Comparison of ENCODE assay signal across 8 cellular contexts in the genomic region with DNA sequence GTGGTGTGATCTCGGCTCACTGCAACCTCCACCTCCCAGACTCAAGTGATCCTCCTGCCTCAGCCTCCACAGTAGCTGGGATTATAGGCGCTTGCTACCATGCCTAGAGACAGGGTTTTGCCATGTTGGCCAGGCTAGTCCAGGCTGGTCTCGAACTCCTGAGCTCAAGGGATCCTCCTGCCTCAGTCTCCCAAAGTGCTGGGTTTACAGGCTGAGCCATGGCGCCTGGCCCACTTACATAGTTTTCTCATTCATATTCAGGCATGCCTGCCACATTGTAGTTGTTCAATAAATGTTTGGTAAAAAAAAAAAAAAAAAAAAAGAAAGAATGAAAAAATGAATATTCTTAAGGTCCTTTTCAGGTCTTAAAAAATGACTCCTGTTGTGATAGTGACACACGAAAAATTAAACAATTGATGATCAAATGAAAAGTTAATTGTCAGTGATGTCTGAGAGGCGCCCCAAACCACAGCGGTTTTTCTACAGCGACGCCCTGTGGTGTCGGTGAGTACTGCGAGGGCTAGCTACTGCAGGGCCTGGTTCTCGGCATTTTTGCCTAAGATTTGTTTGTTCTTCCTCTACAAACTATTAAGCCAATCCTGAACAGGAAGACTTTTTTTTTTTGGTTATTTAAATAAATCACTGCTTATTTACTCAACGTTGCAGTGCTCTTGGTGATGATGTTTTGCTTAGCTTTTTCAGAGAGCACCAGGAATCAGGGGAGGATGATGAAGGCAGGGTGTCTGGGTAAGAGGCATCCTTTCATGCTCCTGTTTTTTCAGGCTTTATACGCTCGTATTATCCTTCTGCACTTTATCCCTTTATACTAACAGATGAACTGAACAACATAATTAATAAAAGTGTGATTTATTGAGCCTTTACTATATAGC.
DNase-seq lines count a peak whose midpoint lies in the region; ATAC-seq and TF ChIP-seq lines count a peak whose summit lies in the region.

No MANE protein-coding gene starts in this region.

- TF ChIP-seq CTCF in AG04449 (IDR thresholded peaks at IDR 0.05; ENCODE audit: insufficient read depth, low read length, missing control alignments) (peak; percentile 81), GM12874 (IDR thresholded peaks at IDR 0.05; ENCODE audit: insufficient read depth, low read depth, low read length) (peak; percentile 83), coronary artery (IDR thresholded peaks at IDR 0.05) (peak; percentile 72), lung (IDR thresholded peaks at IDR 0.05; ENCODE audit: control extremely low read depth, extremely low read depth) (no peak), transverse colon (IDR thresholded peaks at IDR 0.05) (peak; percentile 65 to 83 (median 77))

- H3K4me3 ChIP-seq in AG04449 (ENCODE audit: low read depth, low read length): no peak overlapping the region
- H3K4me3 ChIP-seq in coronary artery: no peak overlapping the region
- H3K4me3 ChIP-seq in lung: no peak overlapping the region
- no peak overlapping the region for H3K4me3 ChIP-seq in transverse colon

- TF ChIP-seq EP300 in transverse colon (IDR thresholded peaks at IDR 0.05; ENCODE audit: low read depth): no peak

- POLR2A ChIA-PET in AG04449 (lab: Yijun Ruan, JAX): no interaction called here

- peak; percentile 60 for ATAC-seq in HG02970 (IDR thresholded peaks at IDR 0.05; ENCODE audit: low FRiP score, unreplicated experiment)
- ATAC-seq in lung (ENCODE audit: insufficient read depth, low FRiP score): peak; percentile 72

- H3K36me3 ChIP-seq in lung (ENCODE audit: control insufficient read depth in 2 of 2, insufficient read depth in 2 of 2, low read length in 2 of 2) (no peaks in the 10 kb centered on the region), transverse colon (no peaks in the 10 kb centered on the region)

- CTCF ChIA-PET in AG04449 (lab: Yijun Ruan, JAX): interaction anchor here (0.6 to 7.1 kb wide), 40 partner anchors 8 to 1108 kb away, joined by 3 to 78 read pairs (median 6); no protein-coding TSS in a partner anchor

- 41 to 43% methylated on average over 15 of the region's 15 CpGs for WGBS in lung, 2 donors
- WGBS in transverse colon (ENCODE audit: low coverage in 1 of 2), 2 donors: 17 to 38% methylated on average over 11 to 15 of the region's 15 CpGs

- H3K27ac ChIP-seq in coronary artery (no peak overlapping the region), lung (ENCODE audit: low read depth in 1 of 2, low read length in 1 of 2) (no peak overlapping the region), transverse colon (no peak overlapping the region)

- intact Hi-C loops in transverse colon (cut with DNase I; ENCODE audit: low total_unique reads): loop anchor here (5.0 kb wide), 1 partner anchor 350 kb away; no protein-coding TSS in a partner anchor

- peaks cover 0 to 6% of the 10 kb centered on the region in 2 donors for H3K9me3 ChIP-seq in lung (ENCODE audit: control insufficient read depth in 2 of 2, insufficient read depth in 1 of 2, low read length in 1 of 2)
- H3K9me3 ChIP-seq in transverse colon: peaks cover 0 to 3% of the 10 kb centered on the region in 2 donors

- in situ Hi-C loops in transverse colon (cut with MboI; ENCODE audit: low pct_ligation_motif_present in 1 of 4, low pct_unique_long_range_greater_than_20kb in 1 of 4, low sequenced_read_pairs in 3 of 4): loop anchor here in 1 of 4 donors (10.0 kb wide), 1 partner anchor 352 kb away; no protein-coding TSS in a partner anchor

- TF ChIP-seq POLR2A in transverse colon (IDR thresholded peaks at IDR 0.05): no peak

- H3K27me3 ChIP-seq in lung (ENCODE audit: control insufficient read depth, insufficient read depth): no peaks in the 10 kb centered on the region
- H3K27me3 ChIP-seq in transverse colon: no peaks in the 10 kb centered on the region

- H3K4me1 ChIP-seq in lung (ENCODE audit: control insufficient read depth in 2 of 2, insufficient read depth in 2 of 2, low read length in 2 of 2) (peaks cover 0 to 1% of the 10 kb centered on the region in 2 donors), transverse colon (no peaks in the 10 kb centered on the region)

- DNase-seq in AG04449 (ENCODE audit: low read depth, low spot score): no peak
- DNase-seq in RKO (ENCODE audit: low spot score): peak; percentile 25
- no peak for DNase-seq in coronary artery (ENCODE audit: low spot score)
- DNase-seq in lung (ENCODE audit: low spot score): peak; percentile 57
- DNase-seq in transverse colon: peak; percentile 53
- no peak for DNase-seq in cerebellar cortex (ENCODE audit: low spot score)

Comparison
In these comparisons a context has a peak if more than half of its experiments do, and no peak if none do; other contexts are left out.
1. DNase-seq: peak in RKO (single experiment), lung (single experiment) and transverse colon (single experiment); none in AG04449 (single experiment), coronary artery (single experiment) and cerebellar cortex (single experiment).